ENCODE assay signal across 24 cellular contexts in the genomic region with DNA sequence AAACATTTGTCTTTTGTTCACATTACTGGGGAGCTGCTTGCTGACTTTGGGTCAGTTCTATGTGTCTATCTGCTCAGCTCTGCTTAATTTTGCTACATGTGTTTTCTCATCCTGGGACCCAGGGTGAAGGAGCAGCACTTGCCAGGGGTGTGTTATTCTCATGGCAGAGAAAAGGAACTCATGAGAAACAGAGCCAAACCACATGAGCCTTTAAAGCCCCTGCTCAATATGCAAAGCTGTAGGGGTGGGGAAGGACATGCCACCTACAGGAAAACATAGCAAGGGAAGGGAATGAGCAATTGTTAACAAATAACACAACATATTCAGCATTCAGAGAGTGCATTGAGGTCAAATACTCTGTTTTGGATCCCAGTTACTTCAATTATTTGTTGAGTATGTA.
"Had no signal": no experiment of that assay in that cellular context is flagged by ENCODE, and none has a peak within 500 bp of the region (broad histone marks: within the 10 kb centered on the region; RNA-seq: fewer than 3 reads in every experiment).

No MANE protein-coding gene starts in this region.

- H3K36me3 ChIP-seq: gastrocnemius medialis, neutrophil, pancreas, right atrium auricular region, suprapubic skin had no signal

- H3K36me3 Mint-ChIP-seq: memory B cell, natural killer cell, type B pancreatic cell had no signal

- ATAC-seq: gastrocnemius medialis; left lobe of liver; natural killer cell; pancreas; sciatic nerve; stimulated activated naive CD8-positive, alpha-beta T cell treated with anti-CD3 and anti-CD28 coated beads, Interleukin-15, amount 100 ng/mL, for 72 hours had no signal

- H3K9me3 ChIP-seq: gastrocnemius medialis, neutrophil, pancreas, right atrium auricular region, suprapubic skin had no signal

- H3K27me3 ChIP-seq: dorsolateral prefrontal cortex, gastrocnemius medialis, neutrophil, pancreas, right atrium auricular region, suprapubic skin had no signal

- H3K4me1 ChIP-seq: gastrocnemius medialis, pancreas, right atrium auricular region, suprapubic skin had no signal

- H3K9me3 Mint-ChIP-seq: natural killer cell; stimulated activated naive CD8-positive, alpha-beta T cell treated with anti-CD3 and anti-CD28 coated beads, Interleukin-15, amount 100 ng/mL, for 72 hours; type B pancreatic cell had no signal

- H3K4me3 Mint-ChIP-seq: memory B cell; natural killer cell; stimulated activated naive CD8-positive, alpha-beta T cell treated with anti-CD3 and anti-CD28 coated beads, Interleukin-15, amount 100 ng/mL, for 72 hours; type B pancreatic cell had no signal

- H3K27me3 Mint-ChIP-seq: stimulated activated naive CD8-positive, alpha-beta T cell treated with anti-CD3 and anti-CD28 coated beads, Interleukin-15, amount 100 ng/mL, for 72 hours had no signal

- H3K4me1 Mint-ChIP-seq: memory B cell; natural killer cell; stimulated activated naive CD8-positive, alpha-beta T cell treated with anti-CD3 and anti-CD28 coated beads, Interleukin-15, amount 100 ng/mL, for 72 hours had no signal

- H3K4me3 ChIP-seq: dorsolateral prefrontal cortex, gastrocnemius medialis, lung, pancreas, right atrium auricular region, smooth muscle cell, suprapubic skin had no signal

- DNase-seq: cortex of kidney; dorsolateral prefrontal cortex; effector CD4-positive, alpha-beta T cell; foreskin fibroblast; gastrocnemius medialis; head of caudate nucleus; kidney; natural killer cell; pancreas; stimulated activated CD4-positive, alpha-beta T cell treated with anti-CD3 and anti-CD28 coated beads, Interleukin-12 subunit alpha, Interleukin-12 subunit beta, amount 100 ng/mL, for 4 hours; stimulated activated CD4-positive, alpha-beta T cell treated with anti-CD3 and anti-CD28 coated beads, Interleukin-1b, Interleukin-23, amount 100 ng/mL, for 48 hours; stimulated activated CD4-positive, alpha-beta T cell treated with anti-CD3 and anti-CD28 coated beads, Interleukin-4, amount 100 ng/mL, for 1 hour; stimulated activated CD8-positive, alpha-beta memory T cell treated with anti-CD3 and anti-CD28 coated beads, Interleukin-4, amount 100 ng/mL, for 48 hours; stimulated activated naive CD4-positive, alpha-beta T cell; stimulated activated naive CD8-positive, alpha-beta T cell treated with anti-CD3 and anti-CD28 coated beads, Interleukin-15, amount 100 ng/mL, for 72 hours had no signal

- H3K27ac Mint-ChIP-seq: memory B cell; natural killer cell; stimulated activated naive CD8-positive, alpha-beta T cell treated with anti-CD3 and anti-CD28 coated beads, Interleukin-15, amount 100 ng/mL, for 72 hours; type B pancreatic cell had no signal

- H3K27ac ChIP-seq: dorsolateral prefrontal cortex, gastrocnemius medialis, neutrophil, pancreas, right atrium auricular region, suprapubic skin had no signal

- H3K4me2 ChIP-seq: smooth muscle cell had no signal
